In genomic region chr5:112710896-112711295, GRCh38 we compare ENCODE assay signal across 11 cellular contexts.
"Had no signal": no experiment of that assay in that cellular context is flagged by ENCODE, and none has a peak within 500 bp of the region (broad histone marks: within the 10 kb centered on the region; RNA-seq: fewer than 3 reads in every experiment).

No MANE protein-coding gene starts in this region.

- FAIRE-seq: bronchial epithelial cell, keratinocyte had no signal

- H3K27ac ChIP-seq: tibial artery, vagina had no signal

- H3K36me3 ChIP-seq: tibial artery, vagina had no signal

- H3K9me3 ChIP-seq: mucosa of descending colon, tibial artery, vagina had no signal

- DNase-seq: activated CD4-positive, alpha-beta T cell treated with anti-CD3 and anti-CD28 coated beads, Interleukin-2, amount 50 U/mL, for 1 hour; aorta; mucosa of descending colon; nucleus accumbens; stimulated activated CD4-positive, alpha-beta T cell treated with anti-CD3 and anti-CD28 coated beads, Interleukin-4, amount 100 ng/mL, for 1 hour; tibial artery had no signal

- H3K27me3 ChIP-seq: tibial artery, vagina had no signal

- ATAC-seq: left lobe of liver; mucosa of descending colon; naive thymus-derived CD8-positive, alpha-beta T cell had no signal

- H3K4me3 ChIP-seq: mucosa of descending colon, tibial artery, vagina had no signal
